Comparison of ENCODE assay signal across 17 cellular contexts in the genomic region with DNA sequence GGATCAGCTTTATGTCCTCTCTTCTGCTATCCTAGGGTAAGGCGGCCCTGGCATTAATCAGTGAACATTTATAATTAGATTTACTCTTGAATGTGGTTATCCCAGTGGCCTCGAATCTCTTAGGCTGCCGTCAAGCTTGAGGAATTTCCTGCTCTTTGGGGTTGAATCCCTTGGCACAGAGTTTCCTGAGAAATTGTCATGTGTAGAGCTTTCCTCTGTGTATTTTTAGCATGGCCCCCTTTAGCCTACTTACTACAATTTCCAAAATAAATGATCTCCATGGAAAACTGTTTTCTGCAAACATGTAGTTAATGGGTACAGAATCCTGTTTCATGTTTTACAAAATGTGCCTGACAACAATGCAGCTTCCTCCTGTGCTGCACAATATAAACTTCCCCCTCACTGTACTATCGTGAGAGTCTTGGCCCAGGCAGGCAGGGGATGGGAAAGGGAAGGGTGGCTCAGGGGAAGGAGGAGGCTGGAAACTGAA. TPM values are rescaled to one million over a fixed set of nuclear protein-coding genes. Genes with fewer than 3 reads are reported as not detected.
DNase-seq lines count a peak whose midpoint lies in the region; ATAC-seq and TF ChIP-seq lines count a peak whose summit lies in the region.
"Had no signal": no experiment of that assay in that cellular context is flagged by ENCODE, and none has a peak within 500 bp of the region (broad histone marks: within the 10 kb centered on the region; RNA-seq: fewer than 3 reads in every experiment).

No MANE protein-coding gene starts in this region.

- no peak for TF ChIP-seq POLR2A in stomach (IDR thresholded peaks at IDR 0.05)

- peak; percentile 8 for DNase-seq in GOT3 (lab: John Stamatoyannopoulos, UW)
- peak; percentile 91 to 92 for DNase-seq in dermis microvascular lymphatic vessel endothelial cell (ENCODE audit: low read depth in 2 of 2)
- DNase-seq in hepatic stellate cell (ENCODE audit: low spot score) = peak; percentile 43
- DNase-seq in stomach = no peak
- no peak for DNase-seq in NK-92 (lab: John Stamatoyannopoulos, UW; ENCODE audit: unreplicated experiment)
- DNase-seq in stimulated activated naive CD8-positive, alpha-beta T cell treated with anti-CD3 and anti-CD28 coated beads, Interleukin-15, Interleukin-2, amounts not matched to agents 100 U/mL and 50 U/mL, for 24 hours = no peak
- DNase-seq: activated CD8-positive, alpha-beta T cell treated with anti-CD3 and anti-CD28 coated beads, Interleukin-2, amount 10 ng/mL, durations not matched to agents 7 days and 5 days; activated effector memory CD4-positive, alpha-beta T cell treated with anti-CD3 and anti-CD28 coated beads, Interleukin-2, amount 50 U/mL, for 16 hours; CD4-positive, CD25-positive, alpha-beta regulatory T cell; immature natural killer cell; NK-92 treated with Interleukin-12 subunit alpha and Interleukin-12 subunit beta, amount 100 ng/mL, for 24 hours; stimulated activated CD4-positive, alpha-beta T cell treated with anti-CD3 and anti-CD28 coated beads, Interleukin-4, amount 100 ng/mL, for 4 hours; stimulated activated naive B cell treated with anti-CD40 and anti-IgM and Interleukin-4, amounts not matched to agents 10 μg/mL and 1 μg/mL and 100 μg/mL, for 72 hours had no signal

- no peaks in the 10 kb centered on the region for H3K4me1 ChIP-seq in stomach
- H3K4me1 ChIP-seq: HAP-1, SJSA1 had no signal

- H3K4me3 ChIP-seq in stomach = no peak overlapping the region
- H3K4me3 ChIP-seq: HAP-1, SJSA1 had no signal

- no peaks in the 10 kb centered on the region for H3K9me3 ChIP-seq in stomach
- H3K9me3 ChIP-seq: HAP-1, SJSA1 had no signal

- no peak for TF ChIP-seq CTCF in stomach (IDR thresholded peaks at IDR 0.05)

- H3K27ac ChIP-seq in stomach = peak overlapping the region in 3 of 5 donors; percentile 20 to 45 (median 39)
- H3K27ac ChIP-seq: SJSA1 had no signal

- intact Hi-C loops in stomach (cut with DNase I; ENCODE audit: low total_unique reads) = no loop called here

- H3K36me3 ChIP-seq in stomach = peaks cover 0 to 28% (median 0%) of the 10 kb centered on the region in 4 donors

- WGBS in stomach, 5 donors = 63 to 84% (median 80%) methylated on average over 4 of the region's 4 CpGs

- ATAC-seq in GM18867 (IDR thresholded peaks at IDR 0.05; ENCODE audit: unreplicated experiment) (no peak), GM21390 (IDR thresholded peaks at IDR 0.05; ENCODE audit: unreplicated experiment) (no peak)
- ATAC-seq in stimulated activated naive CD8-positive, alpha-beta T cell treated with anti-CD3 and anti-CD28 coated beads, Interleukin-15, Interleukin-2, amounts not matched to agents 100 U/mL and 50 U/mL, for 24 hours = no peak
- ATAC-seq: activated CD8-positive, alpha-beta T cell treated with anti-CD3 and anti-CD28 coated beads, Interleukin-2, amount 10 ng/mL, durations not matched to agents 7 days and 5 days; stimulated activated naive B cell treated with anti-CD40 and anti-IgM and Interleukin-4, amounts not matched to agents 10 μg/mL and 1 μg/mL and 100 μg/mL, for 72 hours had no signal

- no peak for TF ChIP-seq EP300 in stomach (IDR thresholded peaks at IDR 0.05)

- H3K27me3 ChIP-seq in stomach = no peaks in the 10 kb centered on the region
- H3K27me3 ChIP-seq: SJSA1 had no signal

RNA-seq across cellular contexts. Expression of a gene that starts 18.1 kb away (rescaled TPM):
- 7.6 and 16.3 TPM in 2 replicates for total RNA-seq in dermis microvascular lymphatic vessel endothelial cell
- 1 to 10 TPM; 1.3 to 7.7 (median 1.8) TPM for total RNA-seq in stomach
- 1 to 10 TPM; 3.1 to 4.7 (median 3.3) TPM for polyA plus RNA-seq in stomach

RNA-seq across cellular contexts. Expression of a gene that starts 28.5 kb away (rescaled TPM):
- 4.0 and 4.4 TPM in 2 replicates for total RNA-seq in dermis microvascular lymphatic vessel endothelial cell
- 1 to 10 TPM in 1 of 5 donors, under 1 TPM in 1, not detected in 3; 0.29 to 3.9 TPM for total RNA-seq in stomach
- under 1 TPM in 2 of 3 donors, not detected in 1; 0.44 to 0.78 TPM for polyA plus RNA-seq in stomach

RNA-seq across cellular contexts. Expression of a gene that starts 48.3 kb away (rescaled TPM):
- total RNA-seq in dermis microvascular lymphatic vessel endothelial cell (47.8 and 65.4 TPM in 2 replicates), stomach (100 to 1,000 TPM in 2 of 5 donors, 10 to 100 TPM in 3; 74.0 to 184 (median 88.1) TPM)
- 10 to 100 TPM; 31.2 to 67.1 (median 33.8) TPM for polyA plus RNA-seq in stomach

Comparison
In these comparisons a context has a peak if more than half of its experiments do, and no peak if none do; other contexts are left out.
1. DNase-seq: peak in GOT3 (single experiment), dermis microvascular lymphatic vessel endothelial cell (2 of 2) and hepatic stellate cell (single experiment); none in stomach (single experiment), NK-92 (single experiment) and stimulated activated naive CD8-positive, alpha-beta T cell treated with anti-CD3 and anti-CD28 coated beads, Interleukin-15, Interleukin-2, amounts not matched to agents 100 U/mL and 50 U/mL, for 24 hours (single experiment).